ENCODE assay signal across 1 cellular context in the genomic region with DNA sequence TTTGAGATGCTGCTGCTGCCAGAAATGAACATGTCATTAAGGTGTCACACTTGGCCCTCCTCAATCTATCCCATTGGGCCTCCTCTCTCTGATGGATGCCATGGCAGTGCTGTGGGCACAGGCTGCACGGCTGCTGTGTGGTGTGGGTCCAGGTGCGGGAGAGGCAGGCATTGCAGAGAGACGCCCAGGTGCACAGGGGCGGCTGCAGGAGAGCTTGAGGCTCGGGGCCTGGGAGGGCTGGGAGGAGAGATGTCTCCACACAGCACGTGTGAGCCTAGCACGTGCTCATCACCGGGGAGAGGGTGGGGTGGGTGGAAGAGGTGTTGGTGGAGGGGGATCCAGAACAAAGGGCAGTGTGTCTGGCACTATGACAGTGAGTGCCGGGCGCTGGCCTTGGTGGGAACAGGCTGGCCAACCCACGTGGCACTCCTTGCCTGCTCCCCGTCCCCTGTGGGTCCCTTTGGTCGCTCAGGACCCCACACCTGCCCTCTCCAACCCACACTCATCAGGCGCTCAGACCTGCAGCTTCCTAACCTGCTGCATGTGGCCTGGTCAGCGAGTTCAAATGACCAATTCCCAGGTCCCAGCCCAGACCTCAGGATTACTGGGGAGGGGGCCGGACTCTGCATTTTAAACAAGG.
TF ChIP-seq lines count a peak whose summit lies in the region.

No MANE protein-coding gene starts in this region.

TF ChIP-seq in H1, 55 proteins besides CTCF, POLR2A, EP300 and RAD21:
- TF ChIP-seq SP2 (IDR thresholded peaks at IDR 0.05; ENCODE audit: low read length) (no peak), RXRA (IDR thresholded peaks at IDR 0.05; ENCODE audit: insufficient read depth, low read depth, low read length) (no peak), SIN3A (conservative IDR thresholded peaks at IDR 0.05 in 1 of 2, IDR thresholded peaks at IDR 0.05 in 1 of 2; ENCODE audit: low read depth in 1 of 2, low read length in 2 of 2) (no peak), CHD1 (IDR thresholded peaks at IDR 0.05; ENCODE audit: low read depth, low read length) (no peak), YY1 (IDR thresholded peaks at IDR 0.05; ENCODE audit: low read depth, low read length) (no peak), PHF8 (conservative IDR thresholded peaks at IDR 0.05; ENCODE audit: low read depth, low read length) (no peak), GTF2F1 (IDR thresholded peaks at IDR 0.05; ENCODE audit: borderline replicate concordance, low read depth, low read length) (no peak), SIRT6 (IDR thresholded peaks at IDR 0.05; ENCODE audit: low read length) (no peak), NANOG (IDR thresholded peaks at IDR 0.05; ENCODE audit: insufficient read depth, low read depth, low read length, poor library complexity, severe bottlenecking) (no peak), SP4 (IDR thresholded peaks at IDR 0.05; ENCODE audit: low read length) (no peak), KDM1A (IDR thresholded peaks at IDR 0.05; ENCODE audit: borderline replicate concordance, low read length) (no peak), TCF12 (IDR thresholded peaks at IDR 0.05; ENCODE audit: low read depth, low read length) (no peak), CEBPB (IDR thresholded peaks at IDR 0.05; ENCODE audit: low read depth, low read length) (no peak), SUZ12 (IDR thresholded peaks at IDR 0.05; ENCODE audit: low read length) (no peak), TAF7 (optimal IDR thresholded peaks at IDR 0.05; ENCODE audit: borderline replicate concordance, low read depth, low read length) (no peak)
- TF ChIP-seq, protein P1, sequence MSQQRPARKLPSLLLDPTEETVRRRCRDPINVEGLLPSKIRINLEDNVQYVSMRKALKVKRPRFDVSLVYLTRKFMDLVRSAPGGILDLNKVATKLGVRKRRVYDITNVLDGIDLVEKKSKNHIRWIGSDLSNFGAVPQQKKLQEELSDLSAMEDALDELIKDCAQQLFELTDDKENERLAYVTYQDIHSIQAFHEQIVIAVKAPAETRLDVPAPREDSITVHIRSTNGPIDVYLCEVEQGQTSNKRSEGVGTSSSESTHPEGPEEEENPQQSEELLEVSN (IDR thresholded peaks at IDR 0.05) = no peak
- TF ChIP-seq, protein P2, sequence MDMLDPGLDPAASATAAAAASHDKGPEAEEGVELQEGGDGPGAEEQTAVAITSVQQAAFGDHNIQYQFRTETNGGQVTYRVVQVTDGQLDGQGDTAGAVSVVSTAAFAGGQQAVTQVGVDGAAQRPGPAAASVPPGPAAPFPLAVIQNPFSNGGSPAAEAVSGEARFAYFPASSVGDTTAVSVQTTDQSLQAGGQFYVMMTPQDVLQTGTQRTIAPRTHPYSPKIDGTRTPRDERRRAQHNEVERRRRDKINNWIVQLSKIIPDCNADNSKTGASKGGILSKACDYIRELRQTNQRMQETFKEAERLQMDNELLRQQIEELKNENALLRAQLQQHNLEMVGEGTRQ (IDR thresholded peaks at IDR 0.05; ENCODE audit: low read length) = no peak
